10 cellular contexts compared by ENCODE assay signal in the genomic region with DNA sequence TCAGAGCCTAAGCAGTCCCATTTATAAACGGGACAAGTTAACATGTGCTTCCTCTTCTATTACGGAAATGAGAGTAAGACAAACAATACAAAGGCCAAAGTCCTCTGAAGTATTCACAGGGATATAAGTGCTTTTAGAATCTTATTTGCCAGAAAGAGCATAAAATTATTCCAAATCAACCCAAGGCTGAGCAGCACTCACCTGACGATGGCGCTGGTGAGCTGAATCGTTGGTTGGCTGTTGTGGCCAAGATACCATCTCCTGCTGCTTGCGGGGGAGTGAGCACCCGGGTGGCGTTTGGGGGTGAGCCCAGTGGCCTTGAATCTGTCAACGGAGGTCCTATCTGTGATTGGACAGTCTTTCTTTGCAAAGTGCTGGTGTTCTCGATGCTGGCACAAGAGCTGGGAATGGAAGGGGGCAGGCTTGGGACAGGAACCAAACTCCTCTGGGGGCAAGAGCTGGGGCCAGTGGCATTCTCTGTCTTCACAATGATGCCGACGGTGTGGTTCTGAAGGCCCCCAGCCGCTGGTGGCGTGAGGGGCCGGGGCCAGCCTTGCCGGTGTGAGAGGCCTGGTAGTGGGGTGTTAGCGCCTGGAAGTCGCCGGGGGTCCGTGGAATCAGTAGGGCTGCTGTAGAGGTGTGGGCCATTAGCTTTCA. TPM values are rescaled to one million over a fixed set of nuclear protein-coding genes. Genes with fewer than 3 reads are reported as not detected.
A peak's percentile ranks its signal among the peaks of the same experiment; 100 is the strongest.
DNase-seq lines count a peak whose midpoint lies in the region; ATAC-seq, FAIRE-seq and TF ChIP-seq lines count a peak whose summit lies in the region.
"Had no signal": no experiment of that assay in that cellular context is flagged by ENCODE, and none has a peak within 500 bp of the region (broad histone marks: within the 10 kb centered on the region; RNA-seq: fewer than 3 reads in every experiment).

No MANE protein-coding gene starts in this region.

- intact Hi-C loops in mucosa of descending colon (cut with DNase I, micrococcal nuclease): loop anchor here in 1 of 2 donors (10.0 kb wide), 1 partner anchor 158 kb away; no protein-coding TSS in a partner anchor
- intact Hi-C loops in posterior cingulate gyrus (cut with DNase I): loop anchor here (5.0 kb wide), 1 partner anchor 185 kb away; a partner anchor contains a TSS
- intact Hi-C loops in uterus (cut with DNase I; ENCODE audit: low total_unique reads): no loop called here

- no peak for DNase-seq in BJ (ENCODE audit: low read depth)
- peak in 73 of 76 experiments; percentile 21 to 88 (median 67) for DNase-seq in HUDEP-2 (lab: John Stamatoyannopoulos, UW; ENCODE audit: unreplicated experiment in 76 of 76)
- DNase-seq in bronchial epithelial cell (ENCODE audit: low read depth): no peak
- peak in 2 of 3 donors; percentile 78 to 86 for DNase-seq in mucosa of descending colon
- DNase-seq in posterior cingulate gyrus: no peak
- no peak for DNase-seq in HK-2 (ENCODE audit: unreplicated experiment)
- no peak for DNase-seq in uterus
- DNase-seq: heart right ventricle, NCI-H2171 had no signal

- CTCF ChIA-PET in BJ (lab: Yijun Ruan, JAX): interaction anchor here (0.5 to 7.4 kb wide), 12 partner anchors 9 to 393 kb away, joined by 3 to 48 read pairs (median 4); a partner anchor contains a TSS

- H3K36me3 ChIP-seq in BJ (ENCODE audit: control insufficient read depth, insufficient read depth, low read length) (peaks cover 46% of the 10 kb centered on the region), bronchial epithelial cell (ENCODE audit: control insufficient read depth, insufficient read depth, low read length) (peaks cover 44% of the 10 kb centered on the region), mucosa of descending colon (ENCODE audit: low read depth) (peaks cover 23% of the 10 kb centered on the region), uterus (no peaks in the 10 kb centered on the region)

- ATAC-seq in mucosa of descending colon: peak; percentile 85
- no peak for ATAC-seq in HG03439 (IDR thresholded peaks at IDR 0.05; ENCODE audit: unreplicated experiment)

- TF ChIP-seq CTCF in BJ (IDR thresholded peaks at IDR 0.05; ENCODE audit: insufficient read depth, low read depth, low read length) (peak; percentile 29), bronchial epithelial cell (IDR thresholded peaks at IDR 0.05; ENCODE audit: insufficient read depth, low read length, severe bottlenecking) (peak; percentile 14), mucosa of descending colon (IDR thresholded peaks at IDR 0.05) (peak; percentile 47), uterus (IDR thresholded peaks at IDR 0.05) (no peak)

- H3K4me1 ChIP-seq in mucosa of descending colon (ENCODE audit: low read depth): peaks cover 16% of the 10 kb centered on the region
- H3K4me1 ChIP-seq in uterus: peaks cover 11 to 14% of the 10 kb centered on the region in 2 donors

- H3K27me3 ChIP-seq in BJ (ENCODE audit: control insufficient read depth, insufficient read depth, low read length) (no peaks in the 10 kb centered on the region), bronchial epithelial cell (ENCODE audit: control insufficient read depth, insufficient read depth, low read length) (no peaks in the 10 kb centered on the region), uterus (no peaks in the 10 kb centered on the region)
- H3K27me3 ChIP-seq: heart right ventricle had no signal

- FAIRE-seq in bronchial epithelial cell (lab: Jason Lieb, UNC): no peak

- no peak overlapping the region for H3K4me3 ChIP-seq in BJ (ENCODE audit: low read depth, low read length)
- H3K4me3 ChIP-seq in bronchial epithelial cell (ENCODE audit: low read depth, low read length): no peak overlapping the region
- no peak overlapping the region for H3K4me3 ChIP-seq in mucosa of descending colon
- H3K4me3 ChIP-seq in uterus: no peak overlapping the region
- H3K4me3 ChIP-seq: heart right ventricle had no signal

- no peak for TF ChIP-seq POLR2A in uterus (IDR thresholded peaks at IDR 0.05)

- no peaks in the 10 kb centered on the region for H3K9me3 ChIP-seq in mucosa of descending colon
- H3K9me3 ChIP-seq in uterus: no peaks in the 10 kb centered on the region
- H3K9me3 ChIP-seq: heart right ventricle had no signal

- H3K27ac ChIP-seq in uterus: peak overlapping the region in 1 of 2 donors; percentile 2
- H3K27ac ChIP-seq: heart right ventricle had no signal

- POLR2A ChIA-PET in BJ (lab: Charles Lee): no interaction called here

RNA-seq across cellular contexts. Expression of a gene that starts 9.5 kb away (rescaled TPM):
- 2.1 and 2.8 TPM in 2 replicates for polyA plus RNA-seq in BJ (2011; rRNA removed)
- 1.2 and 1.9 TPM in 2 replicates for polyA minus RNA-seq in BJ (2011; rRNA and poly(A)+ RNA removed)
- total RNA-seq in bronchial epithelial cell: 2.9 and 11.3 TPM in 2 replicates
- total RNA-seq in mucosa of descending colon: 10 to 100 TPM in 1 of 3 donors, 1 to 10 TPM in 2; 7.1 to 10.1 (median 7.3) TPM
- total RNA-seq in uterus: 10 to 100 TPM in 3 of 4 donors, under 1 TPM in 1; 0.26 to 17.4 (median 13.6) TPM

RNA-seq across cellular contexts. Expression of a gene that starts 14.9 kb away (rescaled TPM):
- 62.2 and 86.0 TPM in 2 replicates for polyA plus RNA-seq in BJ (2011; rRNA removed)
- polyA minus RNA-seq in BJ (2011; rRNA and poly(A)+ RNA removed): 51.7 and 63.2 TPM in 2 replicates
- total RNA-seq in bronchial epithelial cell (24.5 TPM in 2 replicates), mucosa of descending colon (10 to 100 TPM; 87.9 to 98.0 (median 89.8) TPM), uterus (100 to 1,000 TPM in 1 of 4 donors, 10 to 100 TPM in 3; 31.3 to 117 (median 37.4) TPM)

RNA-seq across cellular contexts. Expression of a gene that starts 38.9 kb away (rescaled TPM):
- 10.4 and 16.5 TPM in 2 replicates for polyA plus RNA-seq in BJ (2011; rRNA removed)
- 40.5 and 42.1 TPM in 2 replicates for polyA minus RNA-seq in BJ (2011; rRNA and poly(A)+ RNA removed)
- 5.4 and 7.1 TPM in 2 replicates for total RNA-seq in bronchial epithelial cell
- total RNA-seq in mucosa of descending colon: 10 to 100 TPM; 35.9 to 59.7 (median 39.2) TPM
- 10 to 100 TPM; 22.1 to 78.4 (median 55.2) TPM for total RNA-seq in uterus

RNA-seq across cellular contexts. Expression of a gene that starts 57.6 kb away (rescaled TPM):
- 57.2 and 84.1 TPM in 2 replicates for polyA plus RNA-seq in BJ (2011; rRNA removed)
- polyA minus RNA-seq in BJ (2011; rRNA and poly(A)+ RNA removed): 35.9 and 64.5 TPM in 2 replicates
- total RNA-seq in bronchial epithelial cell: 17.3 and 17.6 TPM in 2 replicates
- 10 to 100 TPM; 28.6 to 38.7 (median 35.9) TPM for total RNA-seq in mucosa of descending colon
- 10 to 100 TPM; 19.0 to 67.6 (median 32.3) TPM for total RNA-seq in uterus

Comparison
In these comparisons a context has a peak if more than half of its experiments do, and no peak if none do; other contexts are left out.
1. DNase-seq: peak in HUDEP-2 (73 of 76) and mucosa of descending colon (2 of 3); none in BJ (single experiment), bronchial epithelial cell (single experiment), posterior cingulate gyrus (0 of 10), HK-2 (single experiment) and uterus (0 of 2).
2. CTCF ChIP-seq: peak in BJ (single experiment), bronchial epithelial cell (single experiment) and mucosa of descending colon (single experiment); none in uterus (0 of 4).